17 cellular contexts compared by ENCODE assay signal in genomic region chr5:82058710-82059109, GRCh38.
A peak's percentile ranks its signal among the peaks of the same experiment; 100 is the strongest.
DNase-seq lines count a peak whose midpoint lies in the region; ATAC-seq, FAIRE-seq and TF ChIP-seq lines count a peak whose summit lies in the region.
"Had no signal": no experiment of that assay in that cellular context is flagged by ENCODE, and none has a peak within 500 bp of the region (broad histone marks: within the 10 kb centered on the region; RNA-seq: fewer than 3 reads in every experiment).

No MANE protein-coding gene starts in this region.

- H3K79me2 ChIP-seq in HepG2 (ENCODE audit: insufficient read depth, low read length), result no peaks in the 10 kb centered on the region

- no peak overlapping the region for H3K4me3 ChIP-seq in right lobe of liver
- H3K4me3 ChIP-seq in HepG2 (replicated peaks in 1 of 3; ENCODE audit: insufficient read depth in 1 of 3, low read depth in 2 of 3, low read length in 3 of 3), result no peak overlapping the region
- no peak overlapping the region for H3K4me3 ChIP-seq in brain microvascular endothelial cell (ENCODE audit: low read depth, low read length)
- H3K4me3 ChIP-seq: colonic mucosa, transverse colon had no signal

- TF ChIP-seq CTCF in right lobe of liver (IDR thresholded peaks at IDR 0.05), result no peak
- TF ChIP-seq CTCF in HepG2 (CRISPR knock-in tag; IDR thresholded peaks at IDR 0.05), result no peak
- TF ChIP-seq CTCF in brain microvascular endothelial cell (IDR thresholded peaks at IDR 0.05; ENCODE audit: low read depth, low read length, missing control alignments), result no peak

- TF ChIP-seq EP300 in HepG2 (IDR thresholded peaks at IDR 0.05; ENCODE audit: low read depth in 2 of 2, low read length in 2 of 2) (no peak), HepG2 (CRISPR knock-in tag; IDR thresholded peaks at IDR 0.05; ENCODE audit: borderline replicate concordance) (no peak)

- H3K9ac ChIP-seq in HepG2 (ENCODE audit: insufficient read depth, low read depth, low read length), result no peak overlapping the region

- peak in 3 of 4 donors; percentile 21 to 56 (median 28) for ATAC-seq in right lobe of liver
- ATAC-seq in HepG2, result no peak
- ATAC-seq in HG02852 (IDR thresholded peaks at IDR 0.05; ENCODE audit: unreplicated experiment), result peak; percentile 72
- no peak for ATAC-seq in GM21825 (IDR thresholded peaks at IDR 0.05; ENCODE audit: unreplicated experiment)
- no peak for ATAC-seq in HG03135 (IDR thresholded peaks at IDR 0.05; ENCODE audit: unreplicated experiment)
- ATAC-seq: naive thymus-derived CD8-positive, alpha-beta T cell had no signal

- FAIRE-seq in HepG2 (lab: Jason Lieb, UNC), result no peak

- H3K36me3 ChIP-seq in right lobe of liver, result no peaks in the 10 kb centered on the region
- H3K36me3 ChIP-seq in HepG2 (replicated peaks in 1 of 2; ENCODE audit: control insufficient read depth in 1 of 2, insufficient read depth in 2 of 2, low read length in 2 of 2), result no peaks in the 10 kb centered on the region
- no peaks in the 10 kb centered on the region for H3K36me3 ChIP-seq in brain microvascular endothelial cell (replicated peaks)
- H3K36me3 ChIP-seq: colonic mucosa, transverse colon had no signal

- POLR2A ChIA-PET in HepG2 (lab: Yijun Ruan, JAX), result no interaction called here

- intact Hi-C loops in right lobe of liver (cut with DNase I), result no loop called here
- intact Hi-C loops in HepG2 (cut with micrococcal nuclease; ENCODE audit: unreplicated experiment), result no loop called here

- H3K4me1 ChIP-seq in right lobe of liver, result no peaks in the 10 kb centered on the region
- no peaks in the 10 kb centered on the region for H3K4me1 ChIP-seq in HepG2 (ENCODE audit: insufficient read depth, low read length)
- H3K4me1 ChIP-seq: colonic mucosa, transverse colon had no signal

- TF ChIP-seq RAD21 in HepG2 (CRISPR knock-in tag; IDR thresholded peaks at IDR 0.05), result no peak

- no TSS peak for BruUV-seq in HepG2 (replicated peaks; lab: Mats Ljungman, UMichigan)

- no peaks in the 10 kb centered on the region for H3K27me3 ChIP-seq in right lobe of liver
- no peaks in the 10 kb centered on the region for H3K27me3 ChIP-seq in HepG2 (ENCODE audit: control insufficient read depth in 1 of 2, insufficient read depth in 2 of 2, low read length in 2 of 2)
- no peaks in the 10 kb centered on the region for H3K27me3 ChIP-seq in brain microvascular endothelial cell (replicated peaks)
- H3K27me3 ChIP-seq: colonic mucosa, transverse colon had no signal

- H3K27ac ChIP-seq in right lobe of liver, result no peak overlapping the region
- H3K27ac ChIP-seq in HepG2 (ENCODE audit: extremely low read length, insufficient read depth, low read length), result no peak overlapping the region
- H3K27ac ChIP-seq in brain microvascular endothelial cell, result no peak overlapping the region
- H3K27ac ChIP-seq: 22Rv1, colonic mucosa, transverse colon had no signal

- DNase-seq in right lobe of liver, result no peak
- DNase-seq in HepG2 (ENCODE audit: low spot score), result no peak
- DNase-seq in brain microvascular endothelial cell, result peak; percentile 7
- DNase-seq in activated gamma-delta T cell treated with Interleukin-2 at 50 U/mL for 16 hours, result no peak
- no peak for DNase-seq in kidney tubule cell (ENCODE audit: low spot score)
- DNase-seq: activated CD4-positive, alpha-beta T cell treated with anti-CD3 and anti-CD28 coated beads for 4 hours; anterior cingulate cortex; colonic mucosa; naive thymus-derived CD8-positive, alpha-beta T cell; NCI-H2029; NCI-H526; stimulated activated naive CD4-positive, alpha-beta T cell; transverse colon had no signal

- H4K20me1 ChIP-seq in HepG2 (ENCODE audit: insufficient read depth, low read length), result no peaks in the 10 kb centered on the region

- TF ChIP-seq POLR2A in right lobe of liver (IDR thresholded peaks at IDR 0.05) (no peak), HepG2 (IDR thresholded peaks at IDR 0.05; ENCODE audit: insufficient read depth in 1 of 2, low read depth in 2 of 2, low read length in 2 of 2) (no peak)

- in situ Hi-C loops in HepG2 (cut with HindIII; ENCODE audit: extremely low pct_ligation_motif_present, low pct_unique_long_range_greater_than_20kb), result no loop called here
- in situ Hi-C loops in brain microvascular endothelial cell (cut with HindIII; ENCODE audit: low pct_ligation_motif_present, low sequenced_read_pairs), result no loop called here

- 24% methylated on average over 1 of the region's 1 CpG for WGBS in right lobe of liver (ENCODE audit: insufficient coverage, low coverage, low lambda C conversion rate, missing lambda C conversion rate)
- WGBS in HepG2 (ENCODE audit: low lambda C conversion rate), result 67% methylated on average over 1 of the region's 1 CpG

- H3K9me3 ChIP-seq in right lobe of liver, result no peaks in the 10 kb centered on the region
- H3K9me3 ChIP-seq in HepG2 (ENCODE audit: low read length), result no peaks in the 10 kb centered on the region
- H3K9me3 ChIP-seq: colonic mucosa, transverse colon had no signal

- H2AFZ ChIP-seq in HepG2 (ENCODE audit: low read length), result no peak overlapping the region

- CTCF ChIA-PET in HepG2 (lab: Yijun Ruan, JAX; ENCODE audit: low intra/inter-chr PET ratio, low total read pairs), result no interaction called here

- H3K4me2 ChIP-seq in HepG2 (ENCODE audit: low read depth, low read length), result no peak overlapping the region

TF ChIP-seq in HepG2, 621 proteins besides CTCF, POLR2A, EP300 and RAD21:
- no peak for TF ChIP-seq POLR2G (IDR thresholded peaks at IDR 0.05; ENCODE audit: low read depth, low read length)
- no peak for TF ChIP-seq ZNF276 (CRISPR knock-in tag; IDR thresholded peaks at IDR 0.05; ENCODE audit: low read depth)
- no peak for TF ChIP-seq DR1 (CRISPR knock-in tag; IDR thresholded peaks at IDR 0.05)
- TF ChIP-seq IRX3 (CRISPR knock-in tag; IDR thresholded peaks at IDR 0.05; ENCODE audit: borderline replicate concordance, low read depth), result no peak
- TF ChIP-seq GLMP (CRISPR knock-in tag; IDR thresholded peaks at IDR 0.05; ENCODE audit: borderline replicate concordance), result no peak

Comparison
In these comparisons a context has a peak if more than half of its experiments do, and no peak if none do; other contexts are left out.
1. ATAC-seq: peak in right lobe of liver (3 of 4) and HG02852 (single experiment); none in HepG2 (single experiment), GM21825 (single experiment) and HG03135 (single experiment).